ENCODE assay signal across 1 cellular context in genomic region chr11:114607753-114608459, GRCh38.
A peak's percentile ranks its signal among the peaks of the same experiment; 100 is the strongest.
TF ChIP-seq lines count a peak whose summit lies in the region.

No MANE protein-coding gene starts in this region.

TF ChIP-seq in GM12878, 131 proteins besides CTCF, POLR2A, EP300 and RAD21 (continues in another document):
- TF ChIP-seq ZBED1 (IDR thresholded peaks at IDR 0.05; ENCODE audit: borderline replicate concordance) (peak; percentile 45; the same call in 1 of the 2 replicates), NBN (IDR thresholded peaks at IDR 0.05) (no peak), ESRRA (IDR thresholded peaks at IDR 0.05; ENCODE audit: low read length) (no peak), CBX3 (IDR thresholded peaks at IDR 0.05; ENCODE audit: borderline replicate concordance, low read depth) (no peak), ZBTB4 (CRISPR knock-in tag; IDR thresholded peaks at IDR 0.05) (no peak), NR2C2 (IDR thresholded peaks at IDR 0.05; ENCODE audit: borderline replicate concordance, control insufficient read depth, insufficient read length, low read depth) (no peak), CHD1 (IDR thresholded peaks at IDR 0.05; ENCODE audit: low read depth, low read length) (no peak), TARDBP (IDR thresholded peaks at IDR 0.05; ENCODE audit: borderline replicate concordance) (no peak), ZZZ3 (IDR thresholded peaks at IDR 0.05; ENCODE audit: control insufficient read depth, insufficient read length, low read depth) (no peak), CEBPB (IDR thresholded peaks at IDR 0.05; ENCODE audit: borderline replicate concordance in 1 of 2, low read depth in 2 of 2, low read length in 2 of 2) (no peak), CREM (IDR thresholded peaks at IDR 0.05; ENCODE audit: low read depth) (no peak), PAX8 (IDR thresholded peaks at IDR 0.05) (no peak), CREB1 (IDR thresholded peaks at IDR 0.05; ENCODE audit: low read depth) (no peak), RELA (IDR thresholded peaks at IDR 0.05; ENCODE audit: borderline replicate concordance, partially characterized antibody) (no peak), SMARCA5 (IDR thresholded peaks at IDR 0.05) (no peak), BHLHE40 (IDR thresholded peaks at IDR 0.05; ENCODE audit: borderline replicate concordance in 1 of 2, low read depth in 2 of 2, low read length in 1 of 2) (no peak), ZNF24 (IDR thresholded peaks at IDR 0.05) (peak; percentile 98), RCOR1 (conservative IDR thresholded peaks at IDR 0.05; ENCODE audit: low read depth, low read length) (no peak), FOXM1 (IDR thresholded peaks at IDR 0.05; ENCODE audit: low read depth, low read length) (0 out of 2 replicates have a peak, but pooled peaks have one; percentile 7), PML (IDR thresholded peaks at IDR 0.05; ENCODE audit: low read length) (no peak), ZSCAN29 (IDR thresholded peaks at IDR 0.05) (no peak), NFIC (IDR thresholded peaks at IDR 0.05; ENCODE audit: low read depth, low read length) (peak; percentile 23; the same call in 1 of the 2 replicates), E4F1 (IDR thresholded peaks at IDR 0.05; ENCODE audit: borderline replicate concordance, partially characterized antibody) (no peak), HDGF (IDR thresholded peaks at IDR 0.05) (no peak), NFXL1 (IDR thresholded peaks at IDR 0.05; ENCODE audit: borderline replicate concordance) (0 out of 2 replicates have a peak, but pooled peaks have one; percentile 62), HSF1 (IDR thresholded peaks at IDR 0.05; ENCODE audit: low read depth, low read length) (no peak), MYB (IDR thresholded peaks at IDR 0.05; ENCODE audit: borderline replicate concordance, low read depth, low read length) (no peak), SKIL (IDR thresholded peaks at IDR 0.05; ENCODE audit: low read depth, poor library complexity, severe bottlenecking) (no peak), CUX1 (IDR thresholded peaks at IDR 0.05; ENCODE audit: insufficient replicate concordance, low read depth, low read length) (no peak), NR2C1 (IDR thresholded peaks at IDR 0.05) (no peak), MLLT1 (IDR thresholded peaks at IDR 0.05) (no peak), RBBP5 (conservative IDR thresholded peaks at IDR 0.05) (no peak), SUPT20H (IDR thresholded peaks at IDR 0.05; ENCODE audit: borderline replicate concordance, control insufficient read depth, low read depth, low read length) (no peak), KDM1A (IDR thresholded peaks at IDR 0.05; ENCODE audit: borderline replicate concordance) (no peak), TAF1 (IDR thresholded peaks at IDR 0.05; ENCODE audit: borderline replicate concordance, low read depth, low read length) (no peak), STAT1 (conservative IDR thresholded peaks at IDR 0.05) (no peak), HDAC2 (IDR thresholded peaks at IDR 0.05) (no peak), MEF2B (IDR thresholded peaks at IDR 0.05; ENCODE audit: partially characterized antibody, poor library complexity, severe bottlenecking) (no peak), CEBPZ (IDR thresholded peaks at IDR 0.05; ENCODE audit: low read depth, low read length) (no peak), PKNOX1 (IDR thresholded peaks at IDR 0.05) (no peak), BMI1 (IDR thresholded peaks at IDR 0.05; ENCODE audit: borderline replicate concordance) (peak; percentile 89), EGR1 (IDR thresholded peaks at IDR 0.05; ENCODE audit: borderline replicate concordance in 1 of 2, low read depth in 2 of 2, low read length in 2 of 2) (no peak)
